ENCODE assay signal across 8 cellular contexts in the genomic region with DNA sequence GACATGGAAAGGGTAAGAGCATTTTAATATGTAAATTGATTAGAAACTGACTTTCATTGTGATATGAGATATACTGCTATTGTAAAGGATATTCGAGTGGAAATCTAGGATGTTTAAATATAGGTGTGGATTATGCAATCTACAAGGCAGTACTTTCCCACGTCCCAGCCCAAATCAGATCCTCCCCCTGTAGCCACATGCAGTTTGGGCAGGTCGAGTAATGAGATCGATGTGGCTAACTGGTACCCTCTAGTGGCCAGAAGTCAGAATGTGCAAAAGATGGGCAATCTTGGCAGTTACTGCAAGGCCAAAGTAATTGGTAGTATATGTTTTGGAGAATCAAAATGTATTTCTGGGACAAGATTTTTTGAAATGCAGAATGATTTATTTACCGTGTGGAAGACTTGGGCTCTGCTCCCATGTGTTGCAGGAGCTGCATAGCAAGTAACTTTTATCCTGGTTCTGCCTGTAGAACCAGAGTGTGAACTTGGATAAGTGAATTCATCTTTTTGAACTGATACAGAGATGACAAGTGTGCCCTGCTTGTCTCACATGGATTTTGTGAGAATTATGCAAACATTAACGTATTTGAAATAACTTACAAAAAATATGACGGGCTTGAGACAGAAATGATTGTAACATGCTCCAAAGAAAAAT.
DNase-seq lines count a peak whose midpoint lies in the region; TF ChIP-seq lines count a peak whose summit lies in the region.

No MANE protein-coding gene starts in this region.

- no peak overlapping the region for H3K4me3 ChIP-seq in HFF-Myc (replicated peaks; ENCODE audit: low read depth, low read length)

- H3K27ac ChIP-seq in epithelial cell of prostate = no peak overlapping the region

- DNase-seq in NCI-H1417 (lab: John Stamatoyannopoulos, UW) = peak; percentile 37 to 77 (median 39)
- DNase-seq in NCI-H1417 treated with DMSO at 0.1 percent for 48 hours (lab: John Stamatoyannopoulos, UW) = no peak
- peak; percentile 64 for DNase-seq in HFF-Myc (ENCODE audit: extremely low read depth, low read depth)
- DNase-seq in NCI-H2171 treated with DMSO at 0.1 percent for 48 hours (lab: John Stamatoyannopoulos, UW) = peak; percentile 46
- DNase-seq in activated CD4-positive, alpha-beta T cell treated with anti-CD3 and anti-CD28 coated beads for 48 hours = peak; percentile 64
- peak; percentile 20 for DNase-seq in epithelial cell of prostate (ENCODE audit: low read depth, low spot score)
- DNase-seq in middle frontal gyrus (ENCODE audit: extremely low spot score, low spot score) = peak; percentile 72
- peak; percentile 56 for DNase-seq in stromal cell of bone marrow (ENCODE audit: low read depth)

- peak; percentile 81 for TF ChIP-seq CTCF in HFF-Myc (IDR thresholded peaks at IDR 0.05; ENCODE audit: low read depth, low read length, missing control alignments)
